Comparison of ENCODE assay signal across 21 cellular contexts in genomic region chr2:215826376-215826775, GRCh38.
DNase-seq lines count a peak whose midpoint lies in the region; ATAC-seq, FAIRE-seq and TF ChIP-seq lines count a peak whose summit lies in the region.
"Had no signal": no experiment of that assay in that cellular context is flagged by ENCODE, and none has a peak within 500 bp of the region (broad histone marks: within the 10 kb centered on the region; RNA-seq: fewer than 3 reads in every experiment).

No MANE protein-coding gene starts in this region.

- DNase-seq in M059J (ENCODE audit: low read depth) (peak; percentile 37), bronchial epithelial cell (ENCODE audit: low read depth) (peak; percentile 41), thoracic aorta (ENCODE audit: low spot score) (no peak), RWPE1 (ENCODE audit: low spot score) (no peak), dorsolateral prefrontal cortex (no peak)
- DNase-seq in natural killer cell treated with Interleukin-12 subunit alpha and Interleukin-12 subunit beta and Interleukin-15 and Interleukin-18, amount 100 ng/mL, for 72 hours (ENCODE audit: low spot score): no peak
- DNase-seq: activated CD4-positive, alpha-beta T cell treated with anti-CD3 and anti-CD28 coated beads for 4 hours; BE2C; caudate nucleus; effector CD4-positive, alpha-beta T cell; heart right ventricle; naive thymus-derived CD8-positive, alpha-beta T cell; NCI-H2029; NCI-H446; NK-92 treated with Interleukin-12 subunit alpha and Interleukin-12 subunit beta, amount 100 ng/mL, for 24 hours; RPMI8226; stimulated activated CD4-positive, alpha-beta T cell treated with anti-CD3 and anti-CD28 coated beads, Interleukin-12 subunit alpha, Interleukin-12 subunit beta, amount 100 ng/mL, for 4 hours; T-cell had no signal

- no peaks in the 10 kb centered on the region for H3K4me1 Mint-ChIP-seq in natural killer cell treated with Interleukin-12 subunit alpha and Interleukin-12 subunit beta and Interleukin-15 and Interleukin-18, amount 100 ng/mL, for 72 hours (ENCODE audit: low read depth in 2 of 2)

- peaks cover 11 to 17% of the 10 kb centered on the region in 2 donors for H3K27me3 Mint-ChIP-seq in natural killer cell treated with Interleukin-12 subunit alpha and Interleukin-12 subunit beta and Interleukin-15 and Interleukin-18, amount 100 ng/mL, for 72 hours
- H3K27me3 Mint-ChIP-seq: T-cell had no signal

- peaks cover 3% of the 10 kb centered on the region for H3K9me3 Mint-ChIP-seq in natural killer cell treated with Interleukin-12 subunit alpha and Interleukin-12 subunit beta and Interleukin-15 and Interleukin-18, amount 100 ng/mL, for 72 hours
- H3K9me3 Mint-ChIP-seq: T-cell had no signal

- 82 to 100% methylated on average over 3 of the region's 3 CpGs for WGBS in mesodermal cell (ENCODE audit: insufficient coverage in 2 of 2), 2 experiments

- intact Hi-C loops in dorsolateral prefrontal cortex (cut with DNase I): no loop called here

- H3K36me3 ChIP-seq in bronchial epithelial cell (ENCODE audit: control insufficient read depth, insufficient read depth, low read length) (no peaks in the 10 kb centered on the region), mesodermal cell (ENCODE audit: control insufficient read depth, insufficient read depth, low read length) (no peaks in the 10 kb centered on the region), thoracic aorta (no peaks in the 10 kb centered on the region)
- H3K36me3 ChIP-seq: BE2C, heart right ventricle had no signal

- POLR2A ChIA-PET in RWPE1 (lab: Yijun Ruan, JAX; ENCODE audit: low non-redundant PET): no interaction called here

- no peak for ATAC-seq in thoracic aorta (ENCODE audit: insufficient number of reproducible peaks, low FRiP score, low read depth)
- no peak for ATAC-seq in natural killer cell treated with Interleukin-12 subunit alpha and Interleukin-12 subunit beta and Interleukin-15 and Interleukin-18, amount 100 ng/mL, for 72 hours
- ATAC-seq: heart right ventricle; naive thymus-derived CD8-positive, alpha-beta T cell; T-cell had no signal

- H3K36me3 Mint-ChIP-seq in natural killer cell treated with Interleukin-12 subunit alpha and Interleukin-12 subunit beta and Interleukin-15 and Interleukin-18, amount 100 ng/mL, for 72 hours: peaks cover 4% of the 10 kb centered on the region
- H3K36me3 Mint-ChIP-seq: T-cell had no signal

- H3K4me1 ChIP-seq in mesodermal cell (ENCODE audit: control insufficient read depth, insufficient read depth, low read length, poor library complexity, severe bottlenecking) (peaks cover 26% of the 10 kb centered on the region), thoracic aorta (ENCODE audit: control insufficient read depth in 1 of 2, low read depth in 2 of 2) (peaks cover 11 to 39% of the 10 kb centered on the region in 2 donors)

- CTCF ChIA-PET in RWPE1 (lab: Yijun Ruan, JAX): interaction anchor here (0.6 kb wide), 1 partner anchor 136 kb away, joined by 3 read pairs; no protein-coding TSS in a partner anchor

- H3K27me3 ChIP-seq in bronchial epithelial cell (ENCODE audit: control insufficient read depth, insufficient read depth, low read length) (no peaks in the 10 kb centered on the region), thoracic aorta (replicated peaks; ENCODE audit: insufficient read depth) (no peaks in the 10 kb centered on the region), dorsolateral prefrontal cortex (no peaks in the 10 kb centered on the region)
- H3K27me3 ChIP-seq: BE2C, heart right ventricle had no signal

- TF ChIP-seq CTCF in bronchial epithelial cell (IDR thresholded peaks at IDR 0.05; ENCODE audit: insufficient read depth, low read length, severe bottlenecking): no peak
- no peak for TF ChIP-seq CTCF in thoracic aorta (IDR thresholded peaks at IDR 0.05)
- no peak for TF ChIP-seq CTCF in RWPE1 (conservative IDR thresholded peaks at IDR 0.05; ENCODE audit: low read depth)
- no peak for TF ChIP-seq CTCF in dorsolateral prefrontal cortex (IDR thresholded peaks at IDR 0.05 in 54 of 56, conservative IDR thresholded peaks at IDR 0.05 in 2 of 56; ENCODE audit: low read depth in 1 of 56, partially characterized antibody in 56 of 56)

- H3K9me3 ChIP-seq in mesodermal cell (ENCODE audit: control insufficient read depth, low read length) (no peaks in the 10 kb centered on the region), thoracic aorta (peaks cover 4% of the 10 kb centered on the region)
- H3K9me3 ChIP-seq: BE2C had no signal

- H3K4me3 ChIP-seq in bronchial epithelial cell (ENCODE audit: low read depth, low read length) (no peak overlapping the region), mesodermal cell (ENCODE audit: extremely low read depth, insufficient read depth, low read length, poor library complexity, severe bottlenecking) (no peak overlapping the region), thoracic aorta (no peak overlapping the region), dorsolateral prefrontal cortex (peak overlapping the region in 1 of 59 donors; percentile 20)
- H3K4me3 ChIP-seq: heart right ventricle, lung had no signal

- no peak for FAIRE-seq in bronchial epithelial cell (lab: Jason Lieb, UNC)

- H3K27ac ChIP-seq in mesodermal cell (ENCODE audit: low read depth, low read length, severe bottlenecking) (peak overlapping the region; percentile 66), thoracic aorta (peak overlapping the region; percentile 33 to 58), RWPE1 (no peak overlapping the region), dorsolateral prefrontal cortex (no peak overlapping the region)
- H3K27ac ChIP-seq: KMS-11 had no signal

- H3K4me3 Mint-ChIP-seq in natural killer cell treated with Interleukin-12 subunit alpha and Interleukin-12 subunit beta and Interleukin-15 and Interleukin-18, amount 100 ng/mL, for 72 hours: no peak overlapping the region
- H3K4me3 Mint-ChIP-seq: naive thymus-derived CD8-positive, alpha-beta T cell; T-cell had no signal

- no peak overlapping the region for H3K27ac Mint-ChIP-seq in natural killer cell treated with Interleukin-12 subunit alpha and Interleukin-12 subunit beta and Interleukin-15 and Interleukin-18, amount 100 ng/mL, for 72 hours
- H3K27ac Mint-ChIP-seq: T-cell had no signal

Comparison
In these comparisons a context has a peak if more than half of its experiments do, and no peak if none do; other contexts are left out.
1. DNase-seq: peak in M059J (single experiment) and bronchial epithelial cell (single experiment); none in thoracic aorta (single experiment), RWPE1 (single experiment), dorsolateral prefrontal cortex (0 of 10) and natural killer cell treated with Interleukin-12 subunit alpha and Interleukin-12 subunit beta and Interleukin-15 and Interleukin-18, amount 100 ng/mL, for 72 hours (single experiment).
2. H3K27ac ChIP-seq: peak in mesodermal cell (single experiment) and thoracic aorta (2 of 2); none in RWPE1 (single experiment) and dorsolateral prefrontal cortex (0 of 59).